ENCODE assay signal across 1 cellular context in the genomic region with DNA sequence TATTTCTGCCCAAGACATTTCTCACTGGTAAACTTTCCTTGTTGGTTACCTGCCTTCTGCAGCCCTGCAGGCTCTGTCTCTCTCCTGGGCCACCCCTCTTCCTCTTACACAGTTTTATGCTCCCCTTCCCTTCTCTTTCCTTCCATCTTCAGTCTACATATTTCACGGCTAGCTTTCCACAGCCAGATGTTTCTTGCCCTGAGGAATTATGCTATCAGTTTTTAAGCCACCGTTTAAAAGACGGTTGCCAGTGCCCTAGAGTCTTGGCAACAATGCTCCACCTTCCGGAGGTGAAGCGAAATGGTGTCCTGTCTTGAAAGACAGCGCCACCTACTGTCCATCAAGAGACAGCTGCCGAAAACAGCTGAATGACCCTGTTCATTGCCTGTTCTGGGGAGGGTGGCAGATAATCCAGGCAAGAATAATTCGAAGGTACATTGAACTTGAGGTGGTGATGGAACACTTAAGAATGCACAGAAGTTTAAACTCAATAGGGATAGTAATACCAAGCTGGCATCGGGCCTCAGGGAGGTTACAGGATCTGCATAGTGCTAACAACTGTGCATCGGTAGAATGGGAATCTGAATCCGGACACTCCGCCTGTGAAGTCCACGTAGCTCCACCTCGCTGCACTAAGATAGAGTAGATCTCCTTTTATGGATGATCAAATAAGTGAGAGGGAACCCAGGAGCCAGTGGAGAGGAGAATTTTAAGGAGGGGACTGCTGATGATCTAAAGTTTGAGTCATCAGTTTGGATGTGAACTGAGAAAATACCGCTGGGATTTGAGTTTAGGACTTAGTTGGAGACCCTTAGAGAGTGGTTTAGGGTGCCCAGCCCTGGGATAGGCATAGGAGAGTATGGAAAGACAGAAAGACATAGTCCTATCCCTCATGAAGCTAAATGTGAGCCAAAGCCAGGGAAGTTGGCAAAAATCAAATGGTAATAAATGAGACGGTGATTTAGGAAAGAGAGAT.
TF ChIP-seq lines count a peak whose summit lies in the region.

No MANE protein-coding gene starts in this region.

TF ChIP-seq in SK-N-SH, 30 proteins besides CTCF, POLR2A, EP300 and RAD21 (continued from another document):
- TF ChIP-seq, protein P1, sequence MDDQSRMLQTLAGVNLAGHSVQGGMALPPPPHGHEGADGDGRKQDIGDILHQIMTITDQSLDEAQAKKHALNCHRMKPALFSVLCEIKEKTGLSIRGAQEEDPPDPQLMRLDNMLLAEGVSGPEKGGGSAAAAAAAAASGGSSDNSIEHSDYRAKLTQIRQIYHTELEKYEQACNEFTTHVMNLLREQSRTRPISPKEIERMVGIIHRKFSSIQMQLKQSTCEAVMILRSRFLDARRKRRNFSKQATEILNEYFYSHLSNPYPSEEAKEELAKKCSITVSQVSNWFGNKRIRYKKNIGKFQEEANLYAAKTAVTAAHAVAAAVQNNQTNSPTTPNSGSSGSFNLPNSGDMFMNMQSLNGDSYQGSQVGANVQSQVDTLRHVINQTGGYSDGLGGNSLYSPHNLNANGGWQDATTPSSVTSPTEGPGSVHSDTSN (IDR thresholded peaks at IDR 0.05) = 0 out of 2 replicates have a peak, but pooled peaks have one; percentile 8
- no peak for TF ChIP-seq YY1 (IDR thresholded peaks at IDR 0.05; ENCODE audit: low read depth)
- TF ChIP-seq, protein P2, sequence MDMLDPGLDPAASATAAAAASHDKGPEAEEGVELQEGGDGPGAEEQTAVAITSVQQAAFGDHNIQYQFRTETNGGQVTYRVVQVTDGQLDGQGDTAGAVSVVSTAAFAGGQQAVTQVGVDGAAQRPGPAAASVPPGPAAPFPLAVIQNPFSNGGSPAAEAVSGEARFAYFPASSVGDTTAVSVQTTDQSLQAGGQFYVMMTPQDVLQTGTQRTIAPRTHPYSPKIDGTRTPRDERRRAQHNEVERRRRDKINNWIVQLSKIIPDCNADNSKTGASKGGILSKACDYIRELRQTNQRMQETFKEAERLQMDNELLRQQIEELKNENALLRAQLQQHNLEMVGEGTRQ (IDR thresholded peaks at IDR 0.05; ENCODE audit: borderline replicate concordance, low read depth, low read length) = no peak
